Comparison of ENCODE assay signal across 8 cellular contexts in genomic region chr10:22252286-22252800, GRCh38. TPM values are rescaled to one million over a fixed set of nuclear protein-coding genes. Genes with fewer than 3 reads are reported as not detected.
A peak's percentile ranks its signal among the peaks of the same experiment; 100 is the strongest.
DNase-seq lines count a peak whose midpoint lies in the region; ATAC-seq and TF ChIP-seq lines count a peak whose summit lies in the region.

No MANE protein-coding gene starts in this region.

- H3K4me3 ChIP-seq in effector memory CD4-positive, alpha-beta T cell (ENCODE audit: insufficient read depth, low read depth, low read length, poor library complexity, severe bottlenecking) = peak overlapping the region; percentile 90
- H3K4me3 ChIP-seq in mesodermal cell (ENCODE audit: extremely low read depth, insufficient read depth, low read length, poor library complexity, severe bottlenecking) = peak overlapping the region; percentile 48

- ATAC-seq in HG03432 (IDR thresholded peaks at IDR 0.05; ENCODE audit: unreplicated experiment) = peak; percentile 69

- no peaks in the 10 kb centered on the region for H3K27me3 ChIP-seq in effector memory CD4-positive, alpha-beta T cell (replicated peaks; ENCODE audit: control insufficient read depth, insufficient read depth, low read length, poor library complexity, severe bottlenecking)

- peaks cover 10% of the 10 kb centered on the region for H3K4me1 ChIP-seq in effector memory CD4-positive, alpha-beta T cell (ENCODE audit: control insufficient read depth, insufficient read depth, low read length, poor library complexity, severe bottlenecking)
- peaks cover 3% of the 10 kb centered on the region for H3K4me1 ChIP-seq in mesodermal cell (ENCODE audit: control insufficient read depth, insufficient read depth, low read length, poor library complexity, severe bottlenecking)

- TF ChIP-seq POLR2A in GM19193 (IDR thresholded peaks at IDR 0.05; ENCODE audit: extremely low read depth, insufficient read depth, insufficient read length) = peak; percentile 67

- H3K36me3 ChIP-seq in effector memory CD4-positive, alpha-beta T cell (ENCODE audit: control insufficient read depth, insufficient read depth, low read length) = no peaks in the 10 kb centered on the region
- H3K36me3 ChIP-seq in mesodermal cell (ENCODE audit: control insufficient read depth, insufficient read depth, low read length) = no peaks in the 10 kb centered on the region

- DNase-seq in Ammon's horn (ENCODE audit: low spot score) (peak; percentile 60), H4 (ENCODE audit: low spot score) (no peak)
- peak; percentile 42 for DNase-seq in activated CD4-positive, alpha-beta T cell treated with anti-CD3 and anti-CD28 coated beads, Interleukin-2, amount 50 U/mL, for 1 hour
- DNase-seq in effector memory CD4-positive, alpha-beta T cell = peak; percentile 4 to 33 (median 23)
- peak; percentile 8 to 15 for DNase-seq in stimulated activated CD8-positive, alpha-beta memory T cell treated with anti-CD3 and anti-CD28 coated beads, Interleukin-2, amount 100 ng/mL, for 1 hour (ENCODE audit: low read depth in 2 of 2)

- 0 to 1% methylated on average over 32 to 48 of the region's 48 CpGs for WGBS in mesodermal cell (ENCODE audit: insufficient coverage in 2 of 2), 2 experiments

- H3K9me3 ChIP-seq in effector memory CD4-positive, alpha-beta T cell (ENCODE audit: control insufficient read depth, low read length) = no peaks in the 10 kb centered on the region
- H3K9me3 ChIP-seq in mesodermal cell (ENCODE audit: control insufficient read depth, low read length) = no peaks in the 10 kb centered on the region

- peak overlapping the region; percentile 87 for H3K27ac ChIP-seq in effector memory CD4-positive, alpha-beta T cell (ENCODE audit: insufficient read depth, low read length, poor library complexity, severe bottlenecking)
- H3K27ac ChIP-seq in mesodermal cell (ENCODE audit: low read depth, low read length, severe bottlenecking) = no peak overlapping the region

RNA-seq across cellular contexts. Expression of gene EBLN1, which starts 34.5 kb away (rescaled TPM):
- not detected for polyA plus RNA-seq in mesodermal cell (2013, experiment 1 of 2)
- not detected for polyA plus RNA-seq in mesodermal cell (2013, experiment 2 of 2)
- total RNA-seq in H4 (2014; rRNA removed; shearing (Covaris generic)) = not detected in 2 replicates
